14 cellular contexts compared by ENCODE assay signal in the genomic region with DNA sequence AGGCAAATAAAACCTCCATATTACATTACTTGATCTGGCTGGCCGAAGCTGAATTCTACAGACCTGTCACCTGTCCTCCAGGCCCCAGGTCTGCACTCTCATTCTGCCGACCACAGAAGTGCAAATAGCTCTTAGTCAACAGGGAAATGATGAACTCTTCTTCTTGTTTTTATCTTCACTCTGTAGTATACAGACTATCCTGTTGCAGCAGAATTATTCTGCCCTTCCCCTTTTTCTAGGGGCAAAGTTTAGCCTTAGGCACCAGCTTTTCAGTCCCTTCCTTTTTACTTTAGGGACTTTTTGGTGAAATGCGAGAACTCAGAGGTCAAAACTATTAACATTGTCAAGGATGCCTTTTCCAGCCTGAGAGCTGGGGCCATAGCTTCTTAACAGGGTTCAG.
A peak's percentile ranks its signal among the peaks of the same experiment; 100 is the strongest.
DNase-seq lines count a peak whose midpoint lies in the region; FAIRE-seq and TF ChIP-seq lines count a peak whose summit lies in the region.
"Had no signal": no experiment of that assay in that cellular context is flagged by ENCODE, and none has a peak within 500 bp of the region (broad histone marks: within the 10 kb centered on the region; RNA-seq: fewer than 3 reads in every experiment).

No MANE protein-coding gene starts in this region.

- FAIRE-seq in GM12891 (lab: Jason Lieb, UNC): no peak

- DNase-seq in CD1c-positive myeloid dendritic cell (ENCODE audit: extremely low spot score): peak; percentile 53
- no peak for DNase-seq in GM12891 (ENCODE audit: insufficient read length, low spot score)
- DNase-seq in NCI-H2196 treated with DMSO at 0.1 percent for 48 hours (lab: John Stamatoyannopoulos, UW; ENCODE audit: unreplicated experiment): peak; percentile 80
- DNase-seq in globus pallidus (ENCODE audit: low spot score): peak; percentile 33
- no peak for DNase-seq in cortex of kidney (lab: John Stamatoyannopoulos, UW)
- DNase-seq in cerebellum (ENCODE audit: low spot score): no peak
- no peak for DNase-seq in stimulated activated CD4-positive, alpha-beta T cell treated with anti-CD3 and anti-CD28 coated beads, Interleukin-4, amount 100 ng/mL, for 4 hours
- no peak for DNase-seq in H4 (ENCODE audit: low spot score)
- DNase-seq: activated naive CD4-positive, alpha-beta T cell treated with anti-CD3 and anti-CD28 coated beads, Interleukin-2, amount 50 U/mL, for 16 hours; AML-193; foreskin melanocyte; H7; psoas muscle; uterus had no signal

- TF ChIP-seq POLR2A in GM12891 (IDR thresholded peaks at IDR 0.05; ENCODE audit: low read depth, low read length): no peak

TF ChIP-seq in GM12891, 5 proteins besides CTCF, POLR2A, EP300 and RAD21:
- TF ChIP-seq POLR2AphosphoS5 (IDR thresholded peaks at IDR 0.05; ENCODE audit: low read depth, low read length) (no peak), PAX5 (IDR thresholded peaks at IDR 0.05; ENCODE audit: insufficient read depth, low read length, severe bottlenecking) (no peak), SPI1 (IDR thresholded peaks at IDR 0.05; ENCODE audit: low read depth, low read length) (peak; percentile 22; the same call in 1 of the 2 replicates), TAF1 (IDR thresholded peaks at IDR 0.05; ENCODE audit: low read depth, low read length) (no peak), POU2F2 (IDR thresholded peaks at IDR 0.05; ENCODE audit: low read depth, low read length) (no peak)

Comparison
In these comparisons a context has a peak if more than half of its experiments do, and no peak if none do; other contexts are left out.
1. DNase-seq: peak in CD1c-positive myeloid dendritic cell (single experiment), NCI-H2196 treated with DMSO at 0.1 percent for 48 hours (single experiment) and globus pallidus (single experiment); none in GM12891 (single experiment), cortex of kidney (single experiment), cerebellum (single experiment), stimulated activated CD4-positive, alpha-beta T cell treated with anti-CD3 and anti-CD28 coated beads, Interleukin-4, amount 100 ng/mL, for 4 hours (0 of 2) and H4 (single experiment).